1 cellular context compared by ENCODE assay signal in genomic region chr1:154948079-154948478, GRCh38.
A peak's percentile ranks its signal among the peaks of the same experiment; 100 is the strongest.
TF ChIP-seq lines count a peak whose summit lies in the region.

No MANE protein-coding gene starts in this region.

TF ChIP-seq in HepG2, 621 proteins besides CTCF, POLR2A, EP300 and RAD21:
- TF ChIP-seq RBAK (CRISPR knock-in tag; IDR thresholded peaks at IDR 0.05) = no peak
- TF ChIP-seq RBFOX2 (IDR thresholded peaks at IDR 0.05; ENCODE audit: low read depth, low read length) = peak; percentile 32; the same call in 1 of the 2 replicates
